In genomic region chr19:20044663-20045062, GRCh38 we compare ENCODE assay signal across 26 cellular contexts. TPM values are rescaled to one million over a fixed set of nuclear protein-coding genes. Genes with fewer than 3 reads are reported as not detected.
A peak's percentile ranks its signal among the peaks of the same experiment; 100 is the strongest.
DNase-seq lines count a peak whose midpoint lies in the region; ATAC-seq and TF ChIP-seq lines count a peak whose summit lies in the region.
"Had no signal": no experiment of that assay in that cellular context is flagged by ENCODE, and none has a peak within 500 bp of the region (broad histone marks: within the 10 kb centered on the region; RNA-seq: fewer than 3 reads in every experiment).

No MANE protein-coding gene starts in this region.

- intact Hi-C loops in left cardiac atrium (cut with DNase I), result no loop called here
- intact Hi-C loops in testis (cut with DNase I; ENCODE audit: low total_unique reads), result no loop called here

- H3K36me3 ChIP-seq in neural cell (ENCODE audit: insufficient read depth, low read length), result no peaks in the 10 kb centered on the region
- no peaks in the 10 kb centered on the region for H3K36me3 ChIP-seq in testis (ENCODE audit: low read depth, missing control alignments)

- no peaks in the 10 kb centered on the region for H3K9me3 ChIP-seq in neural cell (ENCODE audit: low read length)
- H3K9me3 ChIP-seq in testis, result no peaks in the 10 kb centered on the region

- H4K20me1 ChIP-seq in neural cell (ENCODE audit: insufficient read depth), result no peaks in the 10 kb centered on the region

- peak overlapping the region; percentile 25 for H3K4me2 ChIP-seq in neural cell (ENCODE audit: low read length)
- H3K4me2 ChIP-seq: PC-9 had no signal

- peak overlapping the region; percentile 68 for H3K27ac ChIP-seq in neural cell (ENCODE audit: low read length)
- H3K27ac ChIP-seq in testis, result no peak overlapping the region
- H3K27ac ChIP-seq: PC-9 had no signal

- TF ChIP-seq EP300 in neural cell (conservative IDR thresholded peaks at IDR 0.05; ENCODE audit: poor library complexity, severe bottlenecking), result peak; percentile 87

- ATAC-seq in left cardiac atrium, result peak; percentile 61 to 93
- ATAC-seq: HepG2 had no signal

- H3K27me3 ChIP-seq in neural cell (ENCODE audit: insufficient read depth, low read depth, low read length) (no peaks in the 10 kb centered on the region), testis (no peaks in the 10 kb centered on the region)

- DNase-seq in NCI-H2171 treated with DMSO at 0.1 percent for 48 hours (lab: John Stamatoyannopoulos, UW) (peak; percentile 10), NCI-H2171 (lab: John Stamatoyannopoulos, UW) (no peak), SK-N-DZ (ENCODE audit: low spot score) (peak; percentile 15), left cardiac atrium (no peak), testis (no peak), LoVo (ENCODE audit: low spot score) (no peak)
- DNase-seq in activated CD8-positive, alpha-beta memory T cell treated with anti-CD3 and anti-CD28 coated beads for 24 hours, result no peak
- DNase-seq: 8988T; ACHN; Calu3; H7; Karpas-422; MV-4-11; NCI-H1105; NCI-H1436 treated with DMSO at 0.1 percent for 48 hours; NCI-H187 treated with DMSO at 0.1 percent for 48 hours; NCI-H748 treated with DMSO at 0.1 percent for 48 hours; NK-92 treated with Interleukin-12 subunit alpha and Interleukin-12 subunit beta, amount 100 ng/mL, for 24 hours; PC-9; SHP77 had no signal

- H3K9ac ChIP-seq in neural cell (ENCODE audit: low read length), result no peak overlapping the region

- no peaks in the 10 kb centered on the region for H3F3A ChIP-seq in neural cell (ENCODE audit: insufficient read depth, low read length, poor library complexity, severe bottlenecking)

- no peaks in the 10 kb centered on the region for H3K79me2 ChIP-seq in neural cell (replicated peaks; ENCODE audit: insufficient read depth, low read length)

- 60 to 72% methylated on average over 3 of the region's 3 CpGs for WGBS in testis, 2 donors

- no peaks in the 10 kb centered on the region for H3K9me2 ChIP-seq in neural cell (ENCODE audit: insufficient read depth, low read length)

- TF ChIP-seq RAD21 in neural cell (conservative IDR thresholded peaks at IDR 0.05), result no peak

- no peaks in the 10 kb centered on the region for H3K4me1 ChIP-seq in testis

- no peak for TF ChIP-seq CTCF in neural cell (IDR thresholded peaks at IDR 0.05; ENCODE audit: poor library complexity, severe bottlenecking)
- no peak for TF ChIP-seq CTCF in testis (IDR thresholded peaks at IDR 0.05)

- H2AFZ ChIP-seq in neural cell (ENCODE audit: low read depth, low read length), result no peak overlapping the region
- H2AFZ ChIP-seq: PC-9 had no signal

- TF ChIP-seq POLR2A in testis (IDR thresholded peaks at IDR 0.05), result no peak

- H3K4me3 ChIP-seq in neural cell (ENCODE audit: low read length) (peak overlapping the region; percentile 48), testis (no peak overlapping the region)
- H3K4me3 ChIP-seq: PC-9 had no signal

TF ChIP-seq in neural cell, 6 proteins besides CTCF, POLR2A, EP300 and RAD21:
- TF ChIP-seq POLR2AphosphoS5 (IDR thresholded peaks at IDR 0.05) (peak; percentile 68), TAF1 (IDR thresholded peaks at IDR 0.05; ENCODE audit: low read depth) (no peak)

RNA-seq across cellular contexts. Expression of gene ZNF682, which starts 5.4 kb away (rescaled TPM):
- 6.5 and 7.6 TPM in 2 replicates for polyA plus RNA-seq in SK-N-DZ (2014; cell fraction: cytosol; rRNA removed)
- polyA plus RNA-seq in SK-N-DZ (2014; cell fraction: nucleus; rRNA removed), result 9.5 and 17.1 TPM in 2 replicates
- 1 to 10 TPM; 3.5 to 3.7 TPM for total RNA-seq in left cardiac atrium
- polyA plus RNA-seq in neural cell, result 52.2 and 57.1 TPM in 2 replicates
- 44.8 and 56.8 TPM in 2 replicates for polyA minus RNA-seq in neural cell
- total RNA-seq in testis, result 1 to 10 TPM; 5.1 to 5.4 TPM
- 4.1 TPM for polyA plus RNA-seq in testis (ENCODE audit: insufficient read depth, low read depth, low replicate concordance)
- total RNA-seq: HT1080, MCF 10A, NCI-H460, SK-MEL-5 had no signal

RNA-seq across cellular contexts. Expression of gene ZNF90, which starts 33.1 kb away (rescaled TPM):
- polyA plus RNA-seq in SK-N-DZ (2014; cell fraction: cytosol; rRNA removed), result 11.8 and 17.5 TPM in 2 replicates
- polyA plus RNA-seq in SK-N-DZ (2014; cell fraction: nucleus; rRNA removed), result 13.2 and 34.2 TPM in 2 replicates
- total RNA-seq in left cardiac atrium (1 to 10 TPM; 1.7 to 2.0 TPM), testis (1 to 10 TPM; 3.9 to 9.2 TPM)
- polyA plus RNA-seq in neural cell (0.37 and 3.1 TPM in 2 replicates), testis (ENCODE audit: insufficient read depth, low read depth, low replicate concordance) (2.2 TPM)
- polyA minus RNA-seq in neural cell, result 3.9 and 5.7 TPM in 2 replicates
- total RNA-seq: HT1080, MCF 10A, NCI-H460 had no signal

Comparison
In these comparisons a context has a peak if more than half of its experiments do, and no peak if none do; other contexts are left out.
1. DNase-seq: peak in NCI-H2171 treated with DMSO at 0.1 percent for 48 hours (single experiment) and SK-N-DZ (single experiment); none in NCI-H2171 (single experiment), left cardiac atrium (single experiment), testis (single experiment), activated CD8-positive, alpha-beta memory T cell treated with anti-CD3 and anti-CD28 coated beads for 24 hours (single experiment) and LoVo (single experiment).